Comparison of ENCODE assay signal across 8 cellular contexts in genomic region chr15:57559875-57560274, GRCh38. TPM values are rescaled to one million over a fixed set of nuclear protein-coding genes. Genes with fewer than 3 reads are reported as not detected.
A peak's percentile ranks its signal among the peaks of the same experiment; 100 is the strongest.
DNase-seq lines count a peak whose midpoint lies in the region; ATAC-seq and TF ChIP-seq lines count a peak whose summit lies in the region.

No MANE protein-coding gene starts in this region.

- no peak overlapping the region for H3K4me2 ChIP-seq in OCI-LY7 (ENCODE audit: low read length)

- H3K9me3 ChIP-seq in OCI-LY7 (ENCODE audit: low read length) (no peaks in the 10 kb centered on the region), thoracic aorta (no peaks in the 10 kb centered on the region)

- H3K4me3 Mint-ChIP-seq in activated T-cell treated with anti-CD3 and anti-CD28 coated beads, Interleukin-2, amount 50 U/mL, for 24 hours = no peak overlapping the region

- ATAC-seq in GM19463 (IDR thresholded peaks at IDR 0.05; ENCODE audit: unreplicated experiment) = peak; percentile 45
- peak; percentile 39 for ATAC-seq in thoracic aorta (ENCODE audit: insufficient number of reproducible peaks, low FRiP score, low read depth)
- ATAC-seq in HG03280 (IDR thresholded peaks at IDR 0.05; ENCODE audit: unreplicated experiment) = no peak

- intact Hi-C loops in OCI-LY7 (cut with micrococcal nuclease; ENCODE audit: unreplicated experiment) = loop anchor here (5.0 kb wide), 1 partner anchor 302 kb away; no protein-coding TSS in a partner anchor

- H3K9me3 Mint-ChIP-seq in activated T-cell treated with anti-CD3 and anti-CD28 coated beads, Interleukin-2, amount 50 U/mL, for 24 hours = peaks cover 2% of the 10 kb centered on the region

- no peaks in the 10 kb centered on the region for H4K20me1 ChIP-seq in OCI-LY7 (ENCODE audit: insufficient read depth, low read length)

- H3K4me3 ChIP-seq in OCI-LY7 (ENCODE audit: low read depth, low read length, poor library complexity, severe bottlenecking) (no peak overlapping the region), fibroblast of pulmonary artery (replicated peaks; ENCODE audit: low read depth, low read length) (no peak overlapping the region), thoracic aorta (no peak overlapping the region)

- no peaks in the 10 kb centered on the region for H3K36me3 Mint-ChIP-seq in activated T-cell treated with anti-CD3 and anti-CD28 coated beads, Interleukin-2, amount 50 U/mL, for 24 hours (ENCODE audit: low read depth)

- H3K9me2 ChIP-seq in OCI-LY7 (ENCODE audit: insufficient read depth, low read length) = no peaks in the 10 kb centered on the region

- CTCF ChIA-PET in OCI-LY7 (lab: Charles Lee; ENCODE audit: unreplicated experiment) = no interaction called here

- H3K4me1 ChIP-seq in OCI-LY7 (ENCODE audit: insufficient read depth, low read length, poor library complexity, severe bottlenecking) = peaks cover 6% of the 10 kb centered on the region
- peaks cover 0 to 5% of the 10 kb centered on the region in 2 donors for H3K4me1 ChIP-seq in thoracic aorta (ENCODE audit: control insufficient read depth in 1 of 2, low read depth in 2 of 2)

- H3K27me3 Mint-ChIP-seq in activated T-cell treated with anti-CD3 and anti-CD28 coated beads, Interleukin-2, amount 50 U/mL, for 24 hours = no peaks in the 10 kb centered on the region

- no TSS peak for BruUV-seq in OCI-LY7 (replicated peaks; lab: Mats Ljungman, UMichigan)

- H2AFZ ChIP-seq in OCI-LY7 (ENCODE audit: low read length) = no peak overlapping the region

- no peak overlapping the region for H3K27ac Mint-ChIP-seq in activated T-cell treated with anti-CD3 and anti-CD28 coated beads, Interleukin-2, amount 50 U/mL, for 24 hours

- H3K79me2 ChIP-seq in OCI-LY7 (ENCODE audit: insufficient read depth, low read depth, low read length) = no peaks in the 10 kb centered on the region

- POLR2A ChIA-PET in OCI-LY7 (lab: Charles Lee) = interaction anchor here (0.6 kb wide), 1 partner anchor 30 kb away, joined by 3 read pairs; no protein-coding TSS in a partner anchor

- H3K36me3 ChIP-seq in OCI-LY7 (ENCODE audit: insufficient read depth, low read length) = no peaks in the 10 kb centered on the region
- H3K36me3 ChIP-seq in thoracic aorta = no peaks in the 10 kb centered on the region

- no peak for DNase-seq in AG09319 (ENCODE audit: extremely low read depth, low read depth)
- peak; percentile 51 for DNase-seq in OCI-LY7 (ENCODE audit: low spot score)
- DNase-seq in activated T-cell treated with anti-CD3 and anti-CD28 coated beads, Interleukin-2, amount 50 U/mL, for 24 hours = peak; percentile 82
- peak; percentile 57 for DNase-seq in fibroblast of pulmonary artery (ENCODE audit: low read depth)
- DNase-seq in occipital lobe (lab: John Stamatoyannopoulos, UW) = peak; percentile 9
- no peak for DNase-seq in thoracic aorta (ENCODE audit: low spot score)

- TF ChIP-seq CTCF in AG09319 (IDR thresholded peaks at IDR 0.05; ENCODE audit: low read depth, low read length) = peak; percentile 88
- peak; percentile 90 for TF ChIP-seq CTCF in OCI-LY7 (conservative IDR thresholded peaks at IDR 0.05; ENCODE audit: low read length)
- TF ChIP-seq CTCF in fibroblast of pulmonary artery (IDR thresholded peaks at IDR 0.05; ENCODE audit: low read length, missing control alignments) = peak; percentile 93
- TF ChIP-seq CTCF in thoracic aorta (IDR thresholded peaks at IDR 0.05) = peak; percentile 81

- H3K27ac ChIP-seq in OCI-LY7 (ENCODE audit: low read depth, low read length, poor library complexity, severe bottlenecking) = no peak overlapping the region
- H3K27ac ChIP-seq in thoracic aorta = no peak overlapping the region

- no peaks in the 10 kb centered on the region for H3K27me3 ChIP-seq in thoracic aorta (replicated peaks; ENCODE audit: insufficient read depth)

- H3K4me1 Mint-ChIP-seq in activated T-cell treated with anti-CD3 and anti-CD28 coated beads, Interleukin-2, amount 50 U/mL, for 24 hours (ENCODE audit: low read depth) = peaks cover 35% of the 10 kb centered on the region

RNA-seq across cellular contexts. Expression of gene MYZAP, which starts 31.8 kb away (rescaled TPM):
- total RNA-seq in OCI-LY7 (2014; rRNA removed; shearing (Covaris generic)) = not detected in 2 replicates
- not detected in 2 replicates for total RNA-seq in OCI-LY7 (2022)
- 1.1 TPM for total RNA-seq in occipital lobe
- 1 to 10 TPM; 3.8 to 6.8 TPM for total RNA-seq in thoracic aorta

Comparison
In these comparisons a context has a peak if more than half of its experiments do, and no peak if none do; other contexts are left out.
1. DNase-seq: peak in OCI-LY7 (single experiment), activated T-cell treated with anti-CD3 and anti-CD28 coated beads, Interleukin-2, amount 50 U/mL, for 24 hours (single experiment), fibroblast of pulmonary artery (single experiment) and occipital lobe (single experiment); none in AG09319 (single experiment) and thoracic aorta (single experiment).
2. Peak in every context shown above with its lines, with median percentiles within 50 percentile points of each other: CTCF ChIP-seq.